In genomic region chr18:23141022-23141999, GRCh38 we compare ENCODE assay signal across 10 cellular contexts. TPM values are rescaled to one million over a fixed set of nuclear protein-coding genes. Genes with fewer than 3 reads are reported as not detected.
DNase-seq lines count a peak whose midpoint lies in the region; FAIRE-seq and TF ChIP-seq lines count a peak whose summit lies in the region.
"Had no signal": no experiment of that assay in that cellular context is flagged by ENCODE, and none has a peak within 500 bp of the region (broad histone marks: within the 10 kb centered on the region; RNA-seq: fewer than 3 reads in every experiment).

No MANE protein-coding gene starts in this region.

- no peaks in the 10 kb centered on the region for H3K36me3 Mint-ChIP-seq in brain
- peaks cover 12% of the 10 kb centered on the region for H3K36me3 Mint-ChIP-seq in T-helper 2 cell treated with Interferon-gamma antibody and Interleukin-4, amounts not matched to agents 5 μg/mL and 100 μg/mL, for 36 hours (ENCODE audit: low read depth)
- H3K36me3 Mint-ChIP-seq in progenitor cell of endocrine pancreas (ENCODE audit: insufficient read depth), result no peaks in the 10 kb centered on the region

- no peak overlapping the region for H3K18ac ChIP-seq in mesendoderm (ENCODE audit: low read length)

- H2AK5ac ChIP-seq in mesendoderm (ENCODE audit: low read length), result no peak overlapping the region

- peak overlapping the region; percentile 81; the same call in 1 of the 2 replicates for H3K4me2 ChIP-seq in KMS-11
- no peak overlapping the region for H3K4me2 ChIP-seq in mesendoderm (ENCODE audit: low read length)

- peaks cover 26% of the 10 kb centered on the region; the same call in 1 of the 2 replicates for H3K36me3 ChIP-seq in KMS-11 (ENCODE audit: insufficient read depth)
- H3K36me3 ChIP-seq in mesendoderm (ENCODE audit: control insufficient read depth, insufficient read depth, low read length), result no peaks in the 10 kb centered on the region

- H3K4me1 Mint-ChIP-seq in brain (peaks cover 70% of the 10 kb centered on the region), progenitor cell of endocrine pancreas (ENCODE audit: low read depth) (peaks cover 20% of the 10 kb centered on the region)
- peaks cover 45% of the 10 kb centered on the region for H3K4me1 Mint-ChIP-seq in T-helper 2 cell treated with Interferon-gamma antibody and Interleukin-4, amounts not matched to agents 5 μg/mL and 100 μg/mL, for 36 hours (ENCODE audit: low read depth)

- H2BK5ac ChIP-seq in mesendoderm (ENCODE audit: low read length), result no peak overlapping the region

- peak overlapping the region; percentile 25 for H3K23ac ChIP-seq in mesendoderm (ENCODE audit: low read length)

- H3K27ac Mint-ChIP-seq in brain (peak overlapping the region; percentile 32 to 88 (median 71)), progenitor cell of endocrine pancreas (no peak overlapping the region)
- no peak overlapping the region for H3K27ac Mint-ChIP-seq in T-helper 2 cell treated with Interferon-gamma antibody and Interleukin-4, amounts not matched to agents 5 μg/mL and 100 μg/mL, for 36 hours
- H3K27ac Mint-ChIP-seq: B cell had no signal

- H3K56ac ChIP-seq in mesendoderm (ENCODE audit: low read length), result no peak overlapping the region

- peaks cover 34% of the 10 kb centered on the region for H3K79me1 ChIP-seq in mesendoderm (ENCODE audit: low read length)

- DNase-seq in AG10803 (ENCODE audit: low read depth), result peak; percentile 53
- no peak for DNase-seq in mesendoderm
- DNase-seq in pons (ENCODE audit: low spot score), result no peak
- no peak for DNase-seq in T-helper 2 cell treated with Interferon-gamma antibody and Interleukin-4, amounts not matched to agents 5 μg/mL and 100 μg/mL, for 36 hours (ENCODE audit: low spot score)
- DNase-seq in D721Med (ENCODE audit: insufficient read length, low spot score), result no peak
- DNase-seq in progenitor cell of endocrine pancreas (ENCODE audit: low spot score, unreplicated experiment), result no peak
- DNase-seq: NCI-H524 treated with DMSO at 0.1 percent for 48 hours had no signal

- TF ChIP-seq CTCF in AG10803 (conservative IDR thresholded peaks at IDR 0.05; ENCODE audit: low read length), result no peak
- no peak for TF ChIP-seq CTCF in KMS-11 (conservative IDR thresholded peaks at IDR 0.05; ENCODE audit: low read depth, low read length)
- TF ChIP-seq CTCF in brain (conservative IDR thresholded peaks at IDR 0.05), result no peak
- no peak for TF ChIP-seq CTCF in D721Med (IDR thresholded peaks at IDR 0.05; ENCODE audit: insufficient read depth, missing control alignments)
- no peak for TF ChIP-seq CTCF in progenitor cell of endocrine pancreas (IDR thresholded peaks at IDR 0.05; ENCODE audit: unreplicated experiment)

- no peak overlapping the region for H3K4ac ChIP-seq in mesendoderm (ENCODE audit: low read depth, low read length)

- no peak overlapping the region for H4K8ac ChIP-seq in mesendoderm (ENCODE audit: low read depth, low read length)

- no peak overlapping the region for H3K4me3 ChIP-seq in AG10803 (ENCODE audit: low read length)
- no peak overlapping the region for H3K4me3 ChIP-seq in KMS-11 (IDR thresholded peaks at IDR 0.05; ENCODE audit: insufficient read depth, low read depth, low read length)
- H3K4me3 ChIP-seq in mesendoderm (ENCODE audit: low read length), result no peak overlapping the region

- no peak overlapping the region for H2AFZ ChIP-seq in KMS-11 (ENCODE audit: low read depth)

- FAIRE-seq in D721Med (lab: Jason Lieb, UNC), result no peak

- H3K4me3 Mint-ChIP-seq in brain (peak overlapping the region in 4 of 5 experiments; percentile 12 to 36 (median 28)), progenitor cell of endocrine pancreas (ENCODE audit: low read depth) (no peak overlapping the region)
- H3K4me3 Mint-ChIP-seq in T-helper 2 cell treated with Interferon-gamma antibody and Interleukin-4, amounts not matched to agents 5 μg/mL and 100 μg/mL, for 36 hours, result no peak overlapping the region
- H3K4me3 Mint-ChIP-seq: B cell had no signal

- H3K27me3 Mint-ChIP-seq in brain (peaks cover 40% of the 10 kb centered on the region), progenitor cell of endocrine pancreas (peaks cover 30% of the 10 kb centered on the region)
- peaks cover 13% of the 10 kb centered on the region for H3K27me3 Mint-ChIP-seq in T-helper 2 cell treated with Interferon-gamma antibody and Interleukin-4, amounts not matched to agents 5 μg/mL and 100 μg/mL, for 36 hours (ENCODE audit: low read depth)

- H3K9ac ChIP-seq in KMS-11, result no peak overlapping the region
- H3K9ac ChIP-seq in mesendoderm (ENCODE audit: low read length), result no peak overlapping the region

- H4K20me1 ChIP-seq in KMS-11 (ENCODE audit: insufficient read depth), result peaks cover 62% of the 10 kb centered on the region

- WGBS in mesendoderm (ENCODE audit: extremely low coverage, insufficient coverage, low lambda C conversion rate), result no CpG with 5 or more reads among the region's 12 CpGs

- peaks cover 100% of the 10 kb centered on the region for H3K79me2 ChIP-seq in KMS-11 (ENCODE audit: insufficient read depth, low read depth)
- H3K79me2 ChIP-seq in mesendoderm (ENCODE audit: control insufficient read depth, insufficient read depth, low read length), result peaks cover 70% of the 10 kb centered on the region

- H4K5ac ChIP-seq in mesendoderm (ENCODE audit: low read length), result no peak overlapping the region

- H3K9me3 Mint-ChIP-seq in brain, result peaks cover 0 to 3% (median 0%) of the 10 kb centered on the region in 5 experiments
- H3K9me3 Mint-ChIP-seq in T-helper 2 cell treated with Interferon-gamma antibody and Interleukin-4, amounts not matched to agents 5 μg/mL and 100 μg/mL, for 36 hours, result no peaks in the 10 kb centered on the region
- H3K9me3 Mint-ChIP-seq in progenitor cell of endocrine pancreas (ENCODE audit: low read depth), result no peaks in the 10 kb centered on the region

- H2BK15ac ChIP-seq in mesendoderm (replicated peaks; ENCODE audit: low read depth), result no peak overlapping the region

- no peak overlapping the region for H2BK120ac ChIP-seq in mesendoderm (ENCODE audit: low read depth, low read length)

- H3K27ac ChIP-seq in KMS-11 (peak overlapping the region; percentile 27; the same call in 1 of the 2 replicates), mesendoderm (ENCODE audit: low read depth, low read length) (no peak overlapping the region)

- peaks cover 60% of the 10 kb centered on the region for H3K4me1 ChIP-seq in KMS-11 (ENCODE audit: low read depth, poor library complexity, severe bottlenecking)
- peaks cover 10% of the 10 kb centered on the region for H3K4me1 ChIP-seq in mesendoderm (ENCODE audit: control insufficient read depth, low read depth, low read length)

- H3K27me3 ChIP-seq in KMS-11 (ENCODE audit: insufficient read depth, low read depth) (no peaks in the 10 kb centered on the region), mesendoderm (ENCODE audit: insufficient read depth, low read length, poor library complexity) (no peaks in the 10 kb centered on the region)

RNA-seq across cellular contexts. Expression of gene CABLES1, which starts 6.0 kb away (rescaled TPM):
- 21.5 TPM for polyA plus RNA-seq in brain (ENCODE audit: insufficient read depth, low read depth, low replicate concordance)
- polyA plus RNA-seq in mesendoderm (2013, experiment 1 of 2), result 15.9 TPM
- polyA plus RNA-seq in mesendoderm (2013, experiment 2 of 2), result 16.6 TPM
- total RNA-seq in progenitor cell of endocrine pancreas, result 4.2 and 4.8 TPM in 2 replicates

Comparison
In these comparisons a context has a peak if more than half of its experiments do, and no peak if none do; other contexts are left out.
1. H3K27ac Mint-ChIP-seq: peak in brain (5 of 5); none in T-helper 2 cell treated with Interferon-gamma antibody and Interleukin-4, amounts not matched to agents 5 μg/mL and 100 μg/mL, for 36 hours (single experiment) and progenitor cell of endocrine pancreas (single experiment).
2. H3K4me3 Mint-ChIP-seq: peak in brain (4 of 5); none in T-helper 2 cell treated with Interferon-gamma antibody and Interleukin-4, amounts not matched to agents 5 μg/mL and 100 μg/mL, for 36 hours (single experiment) and progenitor cell of endocrine pancreas (single experiment).